ENCODE assay signal across 8 cellular contexts in the genomic region with DNA sequence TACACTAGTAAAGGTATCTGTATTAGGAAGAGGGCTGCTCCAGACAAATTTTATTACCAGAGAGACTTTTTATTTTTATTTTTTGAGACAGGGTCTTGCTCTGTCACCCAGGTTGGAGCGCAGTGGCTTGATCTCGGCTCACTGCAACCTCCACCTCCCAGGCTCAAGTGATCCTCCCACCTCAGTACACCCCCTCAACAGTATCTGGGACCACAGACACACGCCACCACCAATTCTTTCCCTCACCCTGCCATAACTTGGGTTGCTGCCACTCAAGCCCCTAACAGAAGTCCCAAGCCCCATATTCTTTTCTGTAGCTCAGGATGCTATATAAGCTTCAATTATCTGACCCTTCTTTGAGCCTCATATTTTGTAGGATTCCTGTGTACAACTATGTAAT. TPM values are rescaled to one million over a fixed set of nuclear protein-coding genes. Genes with fewer than 3 reads are reported as not detected.
DNase-seq lines count a peak whose midpoint lies in the region; ATAC-seq and TF ChIP-seq lines count a peak whose summit lies in the region.

No MANE protein-coding gene starts in this region.

- DNase-seq in CD4-positive, alpha-beta T cell: no peak
- DNase-seq in PC-3 (no peak), prostate gland (ENCODE audit: low spot score) (no peak), kidney tubule cell (ENCODE audit: low spot score) (no peak), NCI-H2029 (lab: John Stamatoyannopoulos, UW) (no peak)
- no peak for DNase-seq in central memory CD4-positive, alpha-beta T cell

- peaks cover 94% of the 10 kb centered on the region for H3K4me1 ChIP-seq in PC-3 (ENCODE audit: insufficient read depth, low read length)
- peaks cover 30% of the 10 kb centered on the region for H3K4me1 ChIP-seq in prostate gland (replicated peaks)

- no peaks in the 10 kb centered on the region for H3K9me2 ChIP-seq in PC-3 (replicated peaks; ENCODE audit: low read length)

- no peak for ATAC-seq in CD4-positive, alpha-beta T cell (ENCODE audit: poor library complexity)
- ATAC-seq in PC-3 (no peak), GM21786 (IDR thresholded peaks at IDR 0.05; ENCODE audit: unreplicated experiment) (no peak)

- peaks cover 93% of the 10 kb centered on the region for H3K4me1 Mint-ChIP-seq in CD4-positive, alpha-beta T cell (ENCODE audit: low read depth)

- CTCF ChIA-PET in CD4-positive, alpha-beta T cell (lab: Charles Lee): interaction anchor here (0.5 to 1.7 kb wide), 4 partner anchors 28 to 213 kb away, joined by 3 to 5 read pairs (median 4); no protein-coding TSS in a partner anchor
- CTCF ChIA-PET in PC-3 (lab: Charles Lee): interaction anchor here (0.9 to 1.1 kb wide), 2 partner anchors 8 to 54 kb away, joined by 3 to 4 read pairs; no protein-coding TSS in a partner anchor

- H3K4me3 Mint-ChIP-seq in CD4-positive, alpha-beta T cell: peak overlapping the region; percentile 52

- H3K27ac ChIP-seq in CD4-positive, alpha-beta T cell (ENCODE audit: low read depth, low read length): no peak overlapping the region
- H3K27ac ChIP-seq in PC-3 (ENCODE audit: low read length): peak overlapping the region; percentile 68
- peak overlapping the region; percentile 84 for H3K27ac ChIP-seq in cingulate gyrus (ENCODE audit: low read depth, low read length)
- H3K27ac ChIP-seq in prostate gland: peak overlapping the region; percentile 96 to 100

- H3F3A ChIP-seq in PC-3 (ENCODE audit: low read length, unreplicated experiment): peaks cover 28% of the 10 kb centered on the region

- H3K4me3 ChIP-seq in PC-3 (ENCODE audit: low read length): peak overlapping the region; percentile 95
- no peak overlapping the region for H3K4me3 ChIP-seq in prostate gland

- H3K9ac ChIP-seq in PC-3 (ENCODE audit: low read length): no peak overlapping the region

- H3K9me3 Mint-ChIP-seq in CD4-positive, alpha-beta T cell: no peaks in the 10 kb centered on the region

- POLR2A ChIA-PET in CD4-positive, alpha-beta T cell (lab: Charles Lee): interaction anchor here (1.0 kb wide), 1 partner anchor 39 kb away, joined by 3 read pairs; no protein-coding TSS in a partner anchor
- POLR2A ChIA-PET in PC-3 (lab: Charles Lee; ENCODE audit: unreplicated experiment): interaction anchor here (0.6 to 1.3 kb wide), 5 partner anchors 11 to 794 kb away, joined by 3 to 9 read pairs (median 5); partner anchors contain the start of gene ID1

- peaks cover 72% of the 10 kb centered on the region for H3K36me3 ChIP-seq in PC-3 (ENCODE audit: low read depth, low read length)
- H3K36me3 ChIP-seq in prostate gland: no peaks in the 10 kb centered on the region

- TF ChIP-seq CTCF in CD4-positive, alpha-beta T cell (IDR thresholded peaks at IDR 0.05): no peak
- TF ChIP-seq CTCF in PC-3 (conservative IDR thresholded peaks at IDR 0.05; ENCODE audit: low read depth, low read length): no peak
- no peak for TF ChIP-seq CTCF in prostate gland (IDR thresholded peaks at IDR 0.05)

- no peak overlapping the region for H2AFZ ChIP-seq in PC-3 (ENCODE audit: low read length)

- no peaks in the 10 kb centered on the region for H3K9me3 ChIP-seq in CD4-positive, alpha-beta T cell (ENCODE audit: control insufficient read depth, low read length)
- no peaks in the 10 kb centered on the region for H3K9me3 ChIP-seq in PC-3 (ENCODE audit: low read length)
- H3K9me3 ChIP-seq in prostate gland: no peaks in the 10 kb centered on the region

- H3K4me2 ChIP-seq in PC-3 (ENCODE audit: low read length): peak overlapping the region; percentile 98

- TF ChIP-seq POLR2A in prostate gland (IDR thresholded peaks at IDR 0.05): no peak

- 0 out of 2 replicates have a peak, but pooled peaks cover 4% of the 10 kb centered on the region for H4K20me1 ChIP-seq in PC-3 (ENCODE audit: low read length)

- peaks cover 100% of the 10 kb centered on the region for H3K79me2 ChIP-seq in PC-3 (ENCODE audit: low read length)

- no peaks in the 10 kb centered on the region for H3K27me3 ChIP-seq in CD4-positive, alpha-beta T cell (ENCODE audit: control insufficient read depth, insufficient read depth, low read length)
- H3K27me3 ChIP-seq in PC-3 (ENCODE audit: low read length) (no peaks in the 10 kb centered on the region), prostate gland (replicated peaks; ENCODE audit: insufficient read depth) (no peaks in the 10 kb centered on the region)

- H3K27ac Mint-ChIP-seq in CD4-positive, alpha-beta T cell: peak overlapping the region; percentile 68

- H3K27me3 Mint-ChIP-seq in CD4-positive, alpha-beta T cell: no peaks in the 10 kb centered on the region

- WGBS in prostate gland: 57% methylated on average over 3 of the region's 3 CpGs

- intact Hi-C loops in CD4-positive, alpha-beta T cell (cut with DNase I, micrococcal nuclease): no loop called here
- intact Hi-C loops in PC-3 (cut with micrococcal nuclease): no loop called here
- intact Hi-C loops in prostate gland (cut with DNase I): no loop called here

- peaks cover 58% of the 10 kb centered on the region for H3K36me3 Mint-ChIP-seq in CD4-positive, alpha-beta T cell (ENCODE audit: low read depth)

- no TSS peak for BruUV-seq in PC-3 (replicated peaks; lab: Mats Ljungman, UMichigan)

RNA-seq across cellular contexts. Expression of gene BCL2L1, which starts 6.9 kb away (rescaled TPM):
- 10 to 100 TPM; 11.8 to 11.9 TPM for total RNA-seq in CD4-positive, alpha-beta T cell
- total RNA-seq in PC-3 (2014; rRNA removed) (260 and 277 TPM in 2 replicates), prostate gland (100 to 1,000 TPM; 127 to 155 TPM)

RNA-seq across cellular contexts. Expression of gene TPX2, which starts 23.3 kb away (rescaled TPM):
- total RNA-seq in CD4-positive, alpha-beta T cell: under 1 TPM; 0.85 to 0.89 TPM
- 128 and 151 TPM in 2 replicates for total RNA-seq in PC-3 (2014; rRNA removed)
- total RNA-seq in prostate gland: 10 to 100 TPM in 1 of 2 donors, 1 to 10 TPM in 1; 1.4 to 23.2 TPM

Comparison
In these comparisons a context has a peak if more than half of its experiments do, and no peak if none do; other contexts are left out.
1. RNA of gene BCL2L1, which starts 6.9 kb away (total RNA-seq): 260 to 277 TPM in PC-3 and 127 to 155 TPM in prostate gland; 11.8 to 11.9 TPM in CD4-positive, alpha-beta T cell; every median in the first group is over 4 times any median in the second.